In the genomic region with DNA sequence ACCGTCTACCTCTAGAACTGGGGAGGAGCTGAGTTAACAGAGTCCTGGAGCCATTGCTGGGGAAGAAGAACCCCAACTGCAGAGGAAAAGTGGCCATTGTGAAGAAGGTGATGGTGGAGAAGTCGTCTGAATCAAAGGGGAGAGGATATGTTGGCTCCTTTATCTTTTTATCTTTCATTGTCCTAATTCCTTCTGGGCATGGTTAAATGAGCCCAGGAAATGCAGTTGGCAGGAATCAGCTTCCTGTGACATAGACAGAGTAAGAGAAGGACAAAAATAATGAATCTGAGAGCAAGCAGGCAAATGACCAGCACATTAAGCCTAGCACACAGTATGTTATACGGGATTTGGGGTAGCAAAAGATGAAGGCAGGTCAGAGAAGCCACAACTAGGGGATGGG, we compare ENCODE assay signal across 18 cellular contexts. TPM values are rescaled to one million over a fixed set of nuclear protein-coding genes. Genes with fewer than 3 reads are reported as not detected.
DNase-seq lines count a peak whose midpoint lies in the region; ATAC-seq, FAIRE-seq and TF ChIP-seq lines count a peak whose summit lies in the region.
"Had no signal": no experiment of that assay in that cellular context is flagged by ENCODE, and none has a peak within 500 bp of the region (broad histone marks: within the 10 kb centered on the region; RNA-seq: fewer than 3 reads in every experiment).

No MANE protein-coding gene starts in this region.

- no peak overlapping the region for H2BK12ac ChIP-seq in H1 (ENCODE audit: low read depth, low read length)

- H3K14ac ChIP-seq in IMR-90 (replicated peaks; ENCODE audit: low read depth, low read length) (no peak overlapping the region), H1 (ENCODE audit: insufficient read length) (peak overlapping the region; percentile 42)

- in situ Hi-C loops in IMR-90 (cut with MboI; ENCODE audit: low sequenced_read_pairs), result no loop called here

- no TSS peak for BruUV-seq in IMR-90 (replicated peaks; lab: Mats Ljungman, UMichigan)

- peak overlapping the region; percentile 55 for H3K27ac Mint-ChIP-seq in activated T-cell treated with anti-CD3 and anti-CD28 coated beads, Interleukin-2, amount 50 U/mL, for 72 hours

- dilution Hi-C loops in IMR-90 (cut with HindIII; ENCODE audit: low sequenced_read_pairs, unreplicated experiment), result no loop called here

- H4K5ac ChIP-seq in IMR-90 (ENCODE audit: low read depth, low read length) (no peak overlapping the region), H1 (ENCODE audit: insufficient read length, low read depth, low read length) (no peak overlapping the region)

- H3K36me3 ChIP-seq in IMR-90 (ENCODE audit: control insufficient read depth, insufficient read depth, low read length), result no peaks in the 10 kb centered on the region
- no peaks in the 10 kb centered on the region for H3K36me3 ChIP-seq in H1 (ENCODE audit: control insufficient read depth in 2 of 4, insufficient read depth in 4 of 4, low read length in 3 of 4)
- H3K36me3 ChIP-seq: HAP-1, SJCRH30 had no signal

- H3K4me3 ChIP-seq in IMR-90 (ENCODE audit: insufficient read depth, low read depth, low read length) (no peak overlapping the region), H1 (ENCODE audit: extremely low read depth in 1 of 4, insufficient read depth in 2 of 4, low read depth in 3 of 4, low read length in 4 of 4) (no peak overlapping the region)
- H3K4me3 ChIP-seq: A549, HAP-1, SJCRH30 had no signal

- peaks cover 48% of the 10 kb centered on the region for H3K4me1 Mint-ChIP-seq in activated T-cell treated with anti-CD3 and anti-CD28 coated beads, Interleukin-2, amount 50 U/mL, for 72 hours (ENCODE audit: low read depth)

- H3K4me2 ChIP-seq in IMR-90 (ENCODE audit: low read depth, low read length), result no peak overlapping the region
- H3K4me2 ChIP-seq in H1 (ENCODE audit: insufficient read depth in 1 of 2, low read depth in 2 of 2, low read length in 2 of 2), result no peak overlapping the region
- H3K4me2 ChIP-seq: A549 had no signal

- H2BK15ac ChIP-seq in IMR-90 (ENCODE audit: low read depth, low read length) (no peak overlapping the region), H1 (ENCODE audit: low read length) (no peak overlapping the region)

- TF ChIP-seq POLR2A in IMR-90 (IDR thresholded peaks at IDR 0.05; ENCODE audit: low read depth, low read length) (no peak), H1 (IDR thresholded peaks at IDR 0.05; ENCODE audit: control extremely low read depth in 1 of 2, low read depth in 2 of 2, low read length in 2 of 2) (no peak)

- no peak for TF ChIP-seq EP300 in H1 (IDR thresholded peaks at IDR 0.05; ENCODE audit: borderline replicate concordance in 1 of 2, low read depth in 2 of 2, low read length in 2 of 2)

- H3K9me3 ChIP-seq in IMR-90 (ENCODE audit: control insufficient read depth, insufficient read depth, low read length), result no peaks in the 10 kb centered on the region
- no peaks in the 10 kb centered on the region for H3K9me3 ChIP-seq in H1 (ENCODE audit: insufficient read depth in 2 of 2, low read depth in 1 of 2, low read length in 1 of 2)
- H3K9me3 ChIP-seq: A549, Caco-2, HAP-1, SJCRH30 had no signal

- TF ChIP-seq CTCF in IMR-90 (conservative IDR thresholded peaks at IDR 0.05; ENCODE audit: low read depth, low read length) (no peak), H1 (IDR thresholded peaks at IDR 0.05; ENCODE audit: control extremely low read depth in 1 of 3, insufficient read depth in 1 of 3, low read depth in 1 of 3, low read length in 3 of 3) (no peak)

- peaks cover 5 to 14% of the 10 kb centered on the region in 2 donors for H3K36me3 Mint-ChIP-seq in activated T-cell treated with anti-CD3 and anti-CD28 coated beads, Interleukin-2, amount 50 U/mL, for 72 hours (ENCODE audit: insufficient read depth in 2 of 2)

- H3K4ac ChIP-seq in IMR-90 (ENCODE audit: low read depth, low read length) (no peak overlapping the region), H1 (replicated peaks; ENCODE audit: insufficient read length, low read depth, low read length) (no peak overlapping the region)

- no peaks in the 10 kb centered on the region; the same call in none of the 2 replicates for H3K9me1 ChIP-seq in IMR-90 (ENCODE audit: insufficient read depth, low read length)

- no peak for DNase-seq in activated T-cell treated with anti-CD3 and anti-CD28 coated beads, Interleukin-2, amount 50 U/mL, for 72 hours
- no peak for DNase-seq in activated T-cell treated with anti-CD3 and anti-CD28 coated beads, Interleukin-2, amount 50 U/mL, for 48 hours
- DNase-seq in IMR-90 (no peak), H1 (ENCODE audit: low read depth in 1 of 2, low spot score in 2 of 2) (no peak), GM19240 (ENCODE audit: insufficient read length, low spot score) (no peak), HuH-7.5 (ENCODE audit: low spot score) (no peak)
- no peak for DNase-seq in stimulated activated CD4-positive, alpha-beta T cell treated with anti-CD3 and anti-CD28 coated beads, Interleukin-2, amount 100 ng/mL, for 24 hours
- DNase-seq: Caco-2, NCI-H1105 treated with DMSO at 0.1 percent for 48 hours, NCI-H187, NCI-H226, NCI-H526, OCI-M1, SJCRH30 had no signal

- H2AK9ac ChIP-seq in IMR-90 (replicated peaks; ENCODE audit: low read depth, low read length, poor library complexity), result no peak overlapping the region

- no peak overlapping the region for H3K4me3 Mint-ChIP-seq in activated T-cell treated with anti-CD3 and anti-CD28 coated beads, Interleukin-2, amount 50 U/mL, for 72 hours

- H3K56ac ChIP-seq in IMR-90 (ENCODE audit: extremely low read depth, insufficient read depth, low read length) (no peak overlapping the region), H1 (replicated peaks; ENCODE audit: insufficient read length, low read depth, low read length) (no peak overlapping the region)

- CTCF ChIA-PET in IMR-90 (lab: Yijun Ruan, JAX), result no interaction called here
- CTCF ChIA-PET in H1 (lab: Charles Lee; ENCODE audit: partially characterized antibody), result interaction anchor here (1.0 kb wide), 1 partner anchor 8 kb away, joined by 3 read pairs; no protein-coding TSS in a partner anchor

- no peaks in the 10 kb centered on the region for H3K9me3 Mint-ChIP-seq in activated T-cell treated with anti-CD3 and anti-CD28 coated beads, Interleukin-2, amount 50 U/mL, for 72 hours

- no peaks in the 10 kb centered on the region for H3K79me2 ChIP-seq in H1 (ENCODE audit: control insufficient read depth in 1 of 2, insufficient read depth in 2 of 2, low read length in 2 of 2)

- H4K20me1 ChIP-seq in IMR-90 (ENCODE audit: insufficient read depth, low read length) (no peaks in the 10 kb centered on the region), H1 (replicated peaks in 1 of 2; ENCODE audit: control insufficient read depth in 1 of 2, insufficient read depth in 2 of 2, low read length in 2 of 2) (peaks cover 0 to 2% of the 10 kb centered on the region in 2 experiments)

- 0 out of 4 replicates have a peak, but pooled peaks cover 0 to 4% of the 10 kb centered on the region in 2 experiments for H3K79me1 ChIP-seq in IMR-90 (ENCODE audit: low read depth in 1 of 2, low read length in 2 of 2)
- no peaks in the 10 kb centered on the region for H3K79me1 ChIP-seq in H1 (ENCODE audit: low read depth, low read length)

- H3K9ac ChIP-seq in IMR-90 (ENCODE audit: low read depth, low read length) (no peak overlapping the region), H1 (replicated peaks in 1 of 4; ENCODE audit: extremely low read depth in 1 of 4, low read depth in 3 of 4, low read length in 3 of 4) (no peak overlapping the region)

- FAIRE-seq in H1 (lab: Jason Lieb, UNC), result no peak
- FAIRE-seq: A549 had no signal

- ATAC-seq in activated T-cell treated with anti-CD3 and anti-CD28 coated beads, Interleukin-2, amount 50 U/mL, for 72 hours (replicated peaks in 1 of 2), result no peak
- ATAC-seq in IMR-90 (ENCODE audit: low read depth), result no peak
- ATAC-seq: A549 had no signal

- POLR2A ChIA-PET in IMR-90 (lab: Charles Lee; ENCODE audit: unreplicated experiment) (no interaction called here), H1 (lab: Charles Lee; ENCODE audit: partially characterized antibody) (interaction anchor here (1.7 kb wide), 1 partner anchor 14 kb away, joined by 5 read pairs; no protein-coding TSS in a partner anchor)

- H3K18ac ChIP-seq in IMR-90 (ENCODE audit: low read depth, low read length), result no peak overlapping the region
- no peak overlapping the region for H3K18ac ChIP-seq in H1 (ENCODE audit: extremely low read depth, low read length)

- intact Hi-C loops in IMR-90 (cut with micrococcal nuclease), result loop anchor here (2.0 kb wide), 1 partner anchor 13 kb away; no protein-coding TSS in a partner anchor

- no peak overlapping the region for H3K27ac ChIP-seq in IMR-90 (ENCODE audit: insufficient read depth, low read length)
- H3K27ac ChIP-seq in H1 (ENCODE audit: low read depth, low read length), result no peak overlapping the region
- H3K27ac ChIP-seq: A549, C4-2B, RWPE1, SJCRH30 had no signal

- H3K23me2 ChIP-seq in H1 (ENCODE audit: low read depth, low read length), result peaks cover 2% of the 10 kb centered on the region; the same call in 1 of the 2 replicates

- no peak overlapping the region for H3K23ac ChIP-seq in IMR-90 (ENCODE audit: low read depth, low read length)
- H3K23ac ChIP-seq in H1 (ENCODE audit: insufficient read length), result no peak overlapping the region

- no peaks in the 10 kb centered on the region for H3K27me3 ChIP-seq in IMR-90 (ENCODE audit: control insufficient read depth, insufficient read depth, low read length)
- H3K27me3 ChIP-seq in H1 (replicated peaks in 1 of 4; ENCODE audit: control insufficient read depth in 3 of 4, extremely low read depth in 1 of 4, insufficient read depth in 3 of 4, low read length in 3 of 4), result 0 out of 7 replicates have a peak, but pooled peaks cover 0 to 3% (median 0%) of the 10 kb centered on the region in 4 experiments
- H3K27me3 ChIP-seq: SJCRH30 had no signal

- H3K4me1 ChIP-seq in IMR-90 (ENCODE audit: control insufficient read depth, insufficient read depth, low read length) (peaks cover 13% of the 10 kb centered on the region), H1 (replicated peaks in 1 of 4; ENCODE audit: control insufficient read depth in 3 of 4, insufficient read depth in 4 of 4, low read length in 3 of 4) (peaks cover 0 to 3% (median 0%) of the 10 kb centered on the region in 4 experiments; a peak in 1 of 7 replicates)

- H2BK120ac ChIP-seq in IMR-90 (ENCODE audit: low read depth, low read length), result no peak overlapping the region
- no peak overlapping the region for H2BK120ac ChIP-seq in H1 (replicated peaks; ENCODE audit: low read depth, low read length)

- no peaks in the 10 kb centered on the region for H3K27me3 Mint-ChIP-seq in activated T-cell treated with anti-CD3 and anti-CD28 coated beads, Interleukin-2, amount 50 U/mL, for 72 hours (ENCODE audit: low read depth)

- no peak overlapping the region for H2AFZ ChIP-seq in IMR-90 (replicated peaks; ENCODE audit: low read length, poor library complexity)
- H2AFZ ChIP-seq in H1 (ENCODE audit: low read length), result no peak overlapping the region

- no peak overlapping the region for H2AK5ac ChIP-seq in IMR-90 (ENCODE audit: low read depth, low read length)
- H2AK5ac ChIP-seq in H1 (ENCODE audit: low read depth, low read length), result no peak overlapping the region

- TF ChIP-seq RAD21 in IMR-90 (IDR thresholded peaks at IDR 0.05; ENCODE audit: low read length), result no peak
- no peak for TF ChIP-seq RAD21 in H1 (IDR thresholded peaks at IDR 0.05 in 1 of 2, conservative IDR thresholded peaks at IDR 0.05 in 1 of 2; ENCODE audit: low read depth in 2 of 2, low read length in 2 of 2)

- H2BK5ac ChIP-seq in IMR-90 (ENCODE audit: low read depth, low read length, poor library complexity, severe bottlenecking) (no peak overlapping the region), H1 (ENCODE audit: low read depth, low read length) (no peak overlapping the region)

- H4K91ac ChIP-seq in IMR-90 (ENCODE audit: insufficient read depth, low read depth, low read length), result no peak overlapping the region
- H4K91ac ChIP-seq in H1 (replicated peaks; ENCODE audit: insufficient read length, low read length), result no peak overlapping the region

- H2BK20ac ChIP-seq in IMR-90 (ENCODE audit: low read depth, low read length) (0 out of 2 replicates have a peak overlapping the region, but pooled peaks have one; percentile 8), H1 (ENCODE audit: low read length) (no peak overlapping the region)

- H4K8ac ChIP-seq in IMR-90 (ENCODE audit: low read depth in 2 of 2, low read length in 2 of 2) (no peak overlapping the region), H1 (ENCODE audit: extremely low read depth, insufficient read depth, low read length) (no peak overlapping the region)

- no CpG with 5 or more reads among the region's 3 CpGs for WGBS in IMR-90 (ENCODE audit: extremely low coverage in 2 of 2, insufficient read length in 1 of 2), 2 experiments
- 77% methylated on average over 3 of the region's 3 CpGs; no CpG with 5 or more reads in 1 of the 2 experiments for WGBS in H1 (ENCODE audit: extremely low coverage in 1 of 2, insufficient coverage in 1 of 2, insufficient read length in 1 of 2, insufficient replicate concordance in 2 of 2, low coverage in 1 of 2, low lambda C conversion rate in 2 of 2, missing lambda C conversion rate in 1 of 2), 2 experiments

RNA-seq across cellular contexts. Expression of gene ACTR3, which starts 16.0 kb away (rescaled TPM):
- 100 to 1,000 TPM; 490 to 497 TPM for total RNA-seq in activated T-cell treated with anti-CD3 and anti-CD28 coated beads, Interleukin-2, amount 50 U/mL, for 72 hours
- total RNA-seq in IMR-90 (2012; rRNA removed), result 307 and 645 TPM in 2 replicates
- polyA plus RNA-seq in IMR-90 (2012; rRNA removed) (201 and 246 TPM in 2 replicates), H1 (2011; rRNA removed) (32.5 and 51.7 TPM in 2 replicates)
- 28.9 and 70.5 TPM in 2 replicates for polyA plus RNA-seq in IMR-90 (2012; cell fraction: cytosol; rRNA removed)
- 8.1 and 74.7 TPM in 2 replicates for polyA plus RNA-seq in IMR-90 (2012; cell fraction: nucleus; rRNA removed; ENCODE audit: low replicate concordance)
- 184 and 189 TPM in 2 replicates for total RNA-seq in H1 (2021; fragmentation: NEBNext Ultra II Directional; extraction: Animal tissue kit (Norgen Biotek cat#: 25700))
- 84.8 TPM for polyA plus RNA-seq in H1 (2011; cell fraction: cytosol; rRNA removed)
- 31.7 TPM for polyA plus RNA-seq in H1 (2011; cell fraction: nucleus; rRNA removed)
- polyA plus RNA-seq in H1 (2012, experiment 1 of 2), result 95.9 to 118 TPM (median 110 TPM) in 4 replicates
- polyA plus RNA-seq in H1 (2012, experiment 2 of 2), result 9.4 TPM
- polyA plus RNA-seq in H1 (2013, experiment 1 of 2), result 81.1 TPM
- polyA plus RNA-seq in H1 (2013, experiment 2 of 2), result 87.4 TPM
- polyA minus RNA-seq in H1 (2011; rRNA and poly(A)+ RNA removed), result 138 and 148 TPM in 2 replicates
- 159 TPM for polyA minus RNA-seq in H1 (2011; cell fraction: cytosol; rRNA and poly(A)+ RNA removed)
- polyA minus RNA-seq in H1 (2011; cell fraction: nucleus; rRNA and poly(A)+ RNA removed), result 89.2 TPM
